ENCODE assay signal across 8 cellular contexts in genomic region chr1:232880354-232880753, GRCh38.
DNase-seq lines count a peak whose midpoint lies in the region; ATAC-seq, FAIRE-seq and TF ChIP-seq lines count a peak whose summit lies in the region.

No MANE protein-coding gene starts in this region.

- H3K4me3 Mint-ChIP-seq in activated naive CD8-positive, alpha-beta T cell treated with anti-CD3 and anti-CD28 coated beads, Interleukin-2, amount 50 U/mL, for 24 hours, result no peak overlapping the region
- no peak overlapping the region for H3K4me3 Mint-ChIP-seq in activated naive CD8-positive, alpha-beta T cell treated with anti-CD3 and anti-CD28 coated beads for 36 hours

- peaks cover 21% of the 10 kb centered on the region for H3K4me1 Mint-ChIP-seq in activated naive CD8-positive, alpha-beta T cell treated with anti-CD3 and anti-CD28 coated beads, Interleukin-2, amount 50 U/mL, for 24 hours
- H3K4me1 Mint-ChIP-seq in activated naive CD8-positive, alpha-beta T cell treated with anti-CD3 and anti-CD28 coated beads for 36 hours, result peaks cover 9% of the 10 kb centered on the region

- peaks cover 3% of the 10 kb centered on the region for H3K9me3 Mint-ChIP-seq in activated naive CD8-positive, alpha-beta T cell treated with anti-CD3 and anti-CD28 coated beads, Interleukin-2, amount 50 U/mL, for 24 hours
- H3K9me3 Mint-ChIP-seq in activated naive CD8-positive, alpha-beta T cell treated with anti-CD3 and anti-CD28 coated beads for 36 hours, result peaks cover 1% of the 10 kb centered on the region

- H3K79me2 ChIP-seq in OCI-LY3 (ENCODE audit: low read length), result no peaks in the 10 kb centered on the region

- no peak for ATAC-seq in activated naive CD8-positive, alpha-beta T cell treated with anti-CD3 and anti-CD28 coated beads, Interleukin-2, amount 50 U/mL, for 24 hours
- no peak for ATAC-seq in gastrocnemius medialis

- H2AFZ ChIP-seq in OCI-LY3 (ENCODE audit: low read depth, low read length), result no peak overlapping the region

- H3K4me1 ChIP-seq in OCI-LY3 (ENCODE audit: low read length) (peaks cover 12% of the 10 kb centered on the region), small intestine (ENCODE audit: control insufficient read depth in 2 of 2, insufficient read depth in 1 of 2, low read depth in 1 of 2, low read length in 1 of 2) (no peaks in the 10 kb centered on the region), gastrocnemius medialis (no peaks in the 10 kb centered on the region)

- no peak for FAIRE-seq in small intestine (lab: Jason Lieb, UNC)

- H3K4me2 ChIP-seq in OCI-LY3 (ENCODE audit: low read length), result no peak overlapping the region

- H4K20me1 ChIP-seq in OCI-LY3 (ENCODE audit: insufficient read depth, low read length), result no peaks in the 10 kb centered on the region

- H3K36me3 ChIP-seq in OCI-LY3 (replicated peaks; ENCODE audit: low read depth, low read length) (no peaks in the 10 kb centered on the region), small intestine (ENCODE audit: control insufficient read depth in 2 of 2, insufficient read depth in 2 of 2, low read length in 2 of 2) (no peaks in the 10 kb centered on the region), gastrocnemius medialis (no peaks in the 10 kb centered on the region)

- H3K4me3 ChIP-seq in OCI-LY3 (ENCODE audit: low read length) (no peak overlapping the region), fibroblast of mammary gland (ENCODE audit: control insufficient read depth, low read depth, low read length) (no peak overlapping the region), small intestine (ENCODE audit: low read depth in 1 of 2, low read length in 2 of 2) (no peak overlapping the region), gastrocnemius medialis (no peak overlapping the region)

- peak; percentile 12 for DNase-seq in activated naive CD8-positive, alpha-beta T cell treated with anti-CD3 and anti-CD28 coated beads, Interleukin-2, amount 50 U/mL, for 24 hours
- DNase-seq in activated naive CD8-positive, alpha-beta T cell treated with anti-CD3 and anti-CD28 coated beads for 36 hours, result no peak
- DNase-seq in fibroblast of mammary gland (ENCODE audit: low read depth) (peak; percentile 33), small intestine (peak; percentile 65), NCI-H187 (lab: John Stamatoyannopoulos, UW) (no peak), gastrocnemius medialis (no peak)
- DNase-seq in stimulated activated CD4-positive, alpha-beta T cell treated with anti-CD3 and anti-CD28 coated beads, Interleukin-1b, Interleukin-23, amount 100 ng/mL, for 48 hours, result no peak

- H3K27me3 Mint-ChIP-seq in activated naive CD8-positive, alpha-beta T cell treated with anti-CD3 and anti-CD28 coated beads, Interleukin-2, amount 50 U/mL, for 24 hours, result no peaks in the 10 kb centered on the region
- no peaks in the 10 kb centered on the region for H3K27me3 Mint-ChIP-seq in activated naive CD8-positive, alpha-beta T cell treated with anti-CD3 and anti-CD28 coated beads for 36 hours

- no peaks in the 10 kb centered on the region for H3K9me3 ChIP-seq in OCI-LY3 (ENCODE audit: insufficient read depth, low read length)
- H3K9me3 ChIP-seq in small intestine (ENCODE audit: control insufficient read depth, low read depth), result no peaks in the 10 kb centered on the region
- no peaks in the 10 kb centered on the region for H3K9me3 ChIP-seq in gastrocnemius medialis

- in situ Hi-C loops in gastrocnemius medialis (cut with MboI; ENCODE audit: low sequenced_read_pairs in 4 of 4), result no loop called here

- H3K36me3 Mint-ChIP-seq in activated naive CD8-positive, alpha-beta T cell treated with anti-CD3 and anti-CD28 coated beads, Interleukin-2, amount 50 U/mL, for 24 hours (ENCODE audit: low read depth), result no peaks in the 10 kb centered on the region
- H3K36me3 Mint-ChIP-seq in activated naive CD8-positive, alpha-beta T cell treated with anti-CD3 and anti-CD28 coated beads for 36 hours, result no peaks in the 10 kb centered on the region

- 11 to 57% (median 40%) methylated on average over 3 of the region's 3 CpGs for WGBS in small intestine, 3 donors

- intact Hi-C loops in gastrocnemius medialis (cut with DNase I; ENCODE audit: low total_unique reads), result no loop called here

- H3K9ac ChIP-seq in OCI-LY3 (ENCODE audit: low read length), result no peak overlapping the region

- no peak overlapping the region for H3K27ac ChIP-seq in OCI-LY3 (ENCODE audit: low read length)
- H3K27ac ChIP-seq in small intestine (ENCODE audit: low read depth in 1 of 2, low read length in 1 of 2), result no peak overlapping the region
- H3K27ac ChIP-seq in gastrocnemius medialis, result no peak overlapping the region

- TF ChIP-seq CTCF in OCI-LY3 (IDR thresholded peaks at IDR 0.05; ENCODE audit: low read depth, low read length), result peak; percentile 60
- peak; percentile 51 for TF ChIP-seq CTCF in fibroblast of mammary gland (conservative IDR thresholded peaks at IDR 0.05; ENCODE audit: control insufficient read depth, insufficient read depth, low read depth, low read length)
- peak in 2 of 5 experiments; percentile 15 to 36 for TF ChIP-seq CTCF in gastrocnemius medialis (IDR thresholded peaks at IDR 0.05 in 4 of 5, conservative IDR thresholded peaks at IDR 0.05 in 1 of 5)

- no peak overlapping the region for H3K27ac Mint-ChIP-seq in activated naive CD8-positive, alpha-beta T cell treated with anti-CD3 and anti-CD28 coated beads, Interleukin-2, amount 50 U/mL, for 24 hours
- no peak overlapping the region for H3K27ac Mint-ChIP-seq in activated naive CD8-positive, alpha-beta T cell treated with anti-CD3 and anti-CD28 coated beads for 36 hours

- peaks cover 18% of the 10 kb centered on the region for H3K27me3 ChIP-seq in OCI-LY3 (ENCODE audit: low read depth, low read length)
- no peaks in the 10 kb centered on the region for H3K27me3 ChIP-seq in small intestine (ENCODE audit: control insufficient read depth in 2 of 2, insufficient read depth in 2 of 2, low read length in 2 of 2)
- H3K27me3 ChIP-seq in gastrocnemius medialis, result no peaks in the 10 kb centered on the region

- TF ChIP-seq POLR2A in gastrocnemius medialis (IDR thresholded peaks at IDR 0.05), result no peak

Comparison
In these comparisons a context has a peak if more than half of its experiments do, and no peak if none do; other contexts are left out.
1. DNase-seq: peak in activated naive CD8-positive, alpha-beta T cell treated with anti-CD3 and anti-CD28 coated beads, Interleukin-2, amount 50 U/mL, for 24 hours (single experiment), fibroblast of mammary gland (single experiment) and small intestine (single experiment); none in activated naive CD8-positive, alpha-beta T cell treated with anti-CD3 and anti-CD28 coated beads for 36 hours (single experiment), stimulated activated CD4-positive, alpha-beta T cell treated with anti-CD3 and anti-CD28 coated beads, Interleukin-1b, Interleukin-23, amount 100 ng/mL, for 48 hours (single experiment), NCI-H187 (0 of 2) and gastrocnemius medialis (0 of 2).